8 cellular contexts compared by ENCODE assay signal in the genomic region with DNA sequence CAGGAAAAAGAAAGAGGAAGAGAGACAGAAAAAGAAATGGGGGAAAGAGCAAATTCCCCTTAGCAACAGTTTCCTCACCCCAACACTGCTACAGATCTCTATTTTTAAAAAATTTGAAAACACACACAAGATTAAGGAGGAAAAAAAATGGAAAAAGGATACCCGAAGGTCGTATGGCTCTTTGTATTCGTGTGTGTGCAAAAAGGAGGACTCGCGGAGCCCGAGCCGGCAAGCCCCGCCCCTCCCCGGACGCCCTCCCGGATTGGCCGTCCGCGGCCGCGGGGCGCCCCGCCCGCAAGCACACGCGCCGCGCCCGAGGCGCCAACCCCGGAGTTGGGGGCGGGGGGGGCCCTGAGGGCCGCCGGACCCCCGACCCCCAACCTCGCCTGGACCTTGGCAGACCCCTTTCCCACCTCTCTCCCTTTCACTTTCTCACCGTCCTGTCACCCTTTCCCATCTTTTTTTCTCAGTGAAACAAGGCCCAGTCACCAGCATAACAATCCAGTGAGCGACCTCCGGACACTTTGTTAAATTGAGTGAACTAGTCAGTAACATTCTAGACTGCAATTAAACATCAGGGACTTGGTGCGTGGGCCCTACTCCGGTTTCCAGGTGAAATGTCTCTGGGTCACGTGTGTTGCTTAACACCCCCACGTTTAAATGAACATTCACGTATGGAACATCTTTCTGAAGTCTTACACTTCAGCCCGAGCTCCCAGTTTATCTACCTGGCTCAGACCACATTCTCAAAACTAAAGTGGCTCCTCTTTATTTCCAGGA. TPM values are rescaled to one million over a fixed set of nuclear protein-coding genes. Genes with fewer than 3 reads are reported as not detected.
DNase-seq lines count a peak whose midpoint lies in the region; ATAC-seq and TF ChIP-seq lines count a peak whose summit lies in the region.

A gene with protein sequence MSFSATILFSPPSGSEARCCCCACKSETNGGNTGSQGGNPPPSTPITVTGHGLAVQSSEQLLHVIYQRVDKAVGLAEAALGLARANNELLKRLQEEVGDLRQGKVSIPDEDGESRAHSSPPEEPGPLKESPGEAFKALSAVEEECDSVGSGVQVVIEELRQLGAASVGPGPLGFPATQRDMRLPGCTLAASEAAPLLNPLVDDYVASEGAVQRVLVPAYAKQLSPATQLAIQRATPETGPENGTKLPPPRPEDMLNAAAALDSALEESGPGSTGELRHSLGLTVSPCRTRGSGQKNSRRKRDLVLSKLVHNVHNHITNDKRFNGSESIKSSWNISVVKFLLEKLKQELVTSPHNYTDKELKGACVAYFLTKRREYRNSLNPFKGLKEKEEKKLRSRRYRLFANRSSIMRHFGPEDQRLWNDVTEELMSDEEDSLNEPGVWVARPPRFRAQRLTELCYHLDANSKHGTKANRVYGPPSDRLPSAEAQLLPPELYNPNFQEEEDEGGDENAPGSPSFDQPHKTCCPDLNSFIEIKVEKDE (minus strand): TSS at position 205 of the 780 bp plus-strand sequence. CDS start 11,120 bp downstream, outside the sequence.

- H3K4me1 Mint-ChIP-seq in Caco-2 (ENCODE audit: low read depth, unreplicated experiment) (peaks cover 10% of the 10 kb centered on the region), HFFc6 (ENCODE audit: low read depth) (peaks cover 53% of the 10 kb centered on the region)

- H3K27ac Mint-ChIP-seq in Caco-2 (ENCODE audit: unreplicated experiment) (peak within 1 kb of the TSS; percentile 76), HFFc6 (peak within 1 kb of the TSS; percentile 92)

- H3K4me2 ChIP-seq in mammary epithelial cell (ENCODE audit: insufficient read depth, low read depth, low read length) = peak within 1 kb of the TSS; percentile 88

- H3K27me3 Mint-ChIP-seq in Caco-2 (ENCODE audit: insufficient read depth, unreplicated experiment) (no peaks in the 10 kb centered on the region), HFFc6 (ENCODE audit: insufficient read depth) (peaks cover 7% of the 10 kb centered on the region; the same call in 1 of the 2 replicates)

- CTCF ChIA-PET in Caco-2 (lab: Charles Lee) (interaction anchor here (0.6 kb wide), 1 partner anchor 28 kb away, joined by 3 read pairs; a partner anchor contains a TSS), mammary epithelial cell (lab: Charles Lee; ENCODE audit: low non-redundant PET) (no interaction called here)

- DNase-seq in Caco-2 (peak; percentile 80 to 88), HFFc6 (peak; percentile 43), NCI-H2196 (lab: John Stamatoyannopoulos, UW; ENCODE audit: unreplicated experiment) (peak; percentile 83), mammary epithelial cell (peak; percentile 53), inferior parietal cortex (ENCODE audit: extremely low spot score) (peak; percentile 63), spleen (peak; percentile 95)

- H3K9ac ChIP-seq in mammary epithelial cell (ENCODE audit: insufficient read depth, low read length) = peak within 1 kb of the TSS; percentile 61

- no peak for TF ChIP-seq POLR2A in spleen (IDR thresholded peaks at IDR 0.05)

- H3K9me3 Mint-ChIP-seq in Caco-2 (ENCODE audit: unreplicated experiment) (no peaks in the 10 kb centered on the region), HFFc6 (no peaks in the 10 kb centered on the region)

- TF ChIP-seq CTCF in Caco-2 (IDR thresholded peaks at IDR 0.05; ENCODE audit: insufficient read depth in 1 of 2, low read depth in 1 of 2, low read length in 1 of 2, severe bottlenecking in 1 of 2, unreplicated experiment in 1 of 2) = no peak
- TF ChIP-seq CTCF in HFFc6 (IDR thresholded peaks at IDR 0.05) = no peak
- TF ChIP-seq CTCF in WI38 (IDR thresholded peaks at IDR 0.05; ENCODE audit: low read depth, low read length) = no peak
- TF ChIP-seq CTCF in mammary epithelial cell (conservative IDR thresholded peaks at IDR 0.05 in 1 of 2, IDR thresholded peaks at IDR 0.05 in 1 of 2; ENCODE audit: extremely low read depth in 1 of 2, insufficient read depth in 1 of 2, low read depth in 1 of 2, low read length in 2 of 2) = no peak
- peak in 1 of 11 experiments; percentile 4 for TF ChIP-seq CTCF in spleen (IDR thresholded peaks at IDR 0.05 in 8 of 11, conservative IDR thresholded peaks at IDR 0.05 in 3 of 11)

- ATAC-seq in GM21786 (IDR thresholded peaks at IDR 0.05; ENCODE audit: unreplicated experiment) = no peak

- WGBS in mammary epithelial cell (ENCODE audit: low coverage, missing lambda C conversion rate) = 5% methylated on average over 13 of the region's 40 CpGs
- 2 to 5% (median 3%) methylated on average over 40 of the region's 40 CpGs for WGBS in spleen, 5 donors

- no peaks in the 10 kb centered on the region for H4K20me1 ChIP-seq in mammary epithelial cell (ENCODE audit: insufficient read depth, low read length)

- POLR2A ChIA-PET in Caco-2 (lab: Charles Lee) = no interaction called here

- H3K4me3 ChIP-seq in Caco-2 (ENCODE audit: low read depth, low read length) (peak within 1 kb of the TSS; percentile 49), WI38 (ENCODE audit: low read depth, low read length) (peak within 1 kb of the TSS; percentile 58), mammary epithelial cell (replicated peaks in 1 of 3; ENCODE audit: insufficient read depth in 1 of 3, low read depth in 2 of 3, low read length in 3 of 3) (peak within 1 kb of the TSS; percentile 54 to 90 (median 58)), spleen (peak within 1 kb of the TSS; percentile 38 to 80 (median 51))

- intact Hi-C loops in Caco-2 (cut with micrococcal nuclease; ENCODE audit: unreplicated experiment) = no loop called here
- intact Hi-C loops in mammary epithelial cell (cut with micrococcal nuclease) = no loop called here
- intact Hi-C loops in spleen (cut with DNase I; ENCODE audit: low total_unique reads) = no loop called here

- H3K36me3 ChIP-seq in Caco-2 (ENCODE audit: control insufficient read depth, insufficient read depth, low read length) = no peaks in the 10 kb centered on the region
- no peaks in the 10 kb centered on the region for H3K36me3 ChIP-seq in mammary epithelial cell (ENCODE audit: insufficient read depth, low read length)
- H3K36me3 ChIP-seq in spleen = no peaks in the 10 kb centered on the region

- H3K4me1 ChIP-seq in Caco-2 = peaks cover 11% of the 10 kb centered on the region
- H3K4me1 ChIP-seq in mammary epithelial cell (ENCODE audit: insufficient read depth, low read length) = peaks cover 24% of the 10 kb centered on the region
- peaks cover 16 to 47% (median 36%) of the 10 kb centered on the region in 6 donors for H3K4me1 ChIP-seq in spleen

- no peaks in the 10 kb centered on the region for H3K9me3 ChIP-seq in Caco-2
- H3K9me3 ChIP-seq in mammary epithelial cell (replicated peaks; ENCODE audit: insufficient read depth, low read length) = no peaks in the 10 kb centered on the region
- H3K9me3 ChIP-seq in spleen = no peaks in the 10 kb centered on the region

- H3K36me3 Mint-ChIP-seq in Caco-2 (ENCODE audit: insufficient read depth, unreplicated experiment) (peaks cover 21% of the 10 kb centered on the region), HFFc6 (ENCODE audit: low read depth) (no peaks in the 10 kb centered on the region)

- H3K4me3 Mint-ChIP-seq in Caco-2 (ENCODE audit: unreplicated experiment) (peak within 1 kb of the TSS; percentile 87), HFFc6 (peak within 1 kb of the TSS; percentile 95)

- H3K79me2 ChIP-seq in mammary epithelial cell (ENCODE audit: insufficient read depth, low read length) = peaks cover 3% of the 10 kb centered on the region

- in situ Hi-C loops in mammary epithelial cell (cut with MboI; ENCODE audit: low sequenced_read_pairs in 2 of 2) = no loop called here

- H3K27me3 ChIP-seq in Caco-2 (replicated peaks; ENCODE audit: control insufficient read depth, insufficient read depth, low read length) (no peaks in the 10 kb centered on the region), mammary epithelial cell (ENCODE audit: insufficient read depth, low read length) (no peaks in the 10 kb centered on the region), spleen (replicated peaks in 1 of 7) (no peaks in the 10 kb centered on the region)

- BruUV-seq in Caco-2 (replicated peaks; lab: Mats Ljungman, UMichigan) = no TSS peak
- no TSS peak for BruUV-seq in mammary epithelial cell (replicated peaks; lab: Mats Ljungman, UMichigan)

- H2AFZ ChIP-seq in mammary epithelial cell (ENCODE audit: low read depth, low read length) = peak within 1 kb of the TSS; percentile 99

- peak within 1 kb of the TSS; percentile 49 for H3K27ac ChIP-seq in mammary epithelial cell (ENCODE audit: insufficient read depth, low read depth, low read length)
- peak within 1 kb of the TSS; percentile 69 to 96 (median 90) for H3K27ac ChIP-seq in spleen

- dilution Hi-C loops in mammary epithelial cell (cut with HindIII; ENCODE audit: low sequenced_read_pairs) = no loop called here

RNA-seq across cellular contexts. Expression of the gene that starts here (rescaled TPM):
- total RNA-seq in Caco-2 (2022) (7.2 and 7.8 TPM in 2 replicates), mammary epithelial cell (1 to 10 TPM; 3.6 to 6.7 TPM), spleen (10 to 100 TPM in 6 of 7 donors, 1 to 10 TPM in 1; 7.3 to 27.0 (median 11.3) TPM)
- total RNA-seq in HFFc6 (2021; fragmentation: NEBNext Ultra II Directional; extraction: Animal tissue kit (Norgen Biotek cat#: 25700)) = 1 to 10 TPM; 3.6 to 7.0 (median 5.7) TPM
- polyA plus RNA-seq in mammary epithelial cell (6.7 TPM), spleen (1 to 10 TPM; 7.5 to 8.8 (median 8.0) TPM)
- not detected for polyA minus RNA-seq in mammary epithelial cell

Comparison
In these comparisons a context has a peak if more than half of its experiments do, and no peak if none do; other contexts are left out.
1. DNase-seq: peak in every context shown above with its lines; median percentile 95 in spleen; 84 in Caco-2; 83 in NCI-H2196; 63 in inferior parietal cortex; 53 in mammary epithelial cell; 43 in HFFc6.